Comparison of ENCODE assay signal across 20 cellular contexts in the genomic region with DNA sequence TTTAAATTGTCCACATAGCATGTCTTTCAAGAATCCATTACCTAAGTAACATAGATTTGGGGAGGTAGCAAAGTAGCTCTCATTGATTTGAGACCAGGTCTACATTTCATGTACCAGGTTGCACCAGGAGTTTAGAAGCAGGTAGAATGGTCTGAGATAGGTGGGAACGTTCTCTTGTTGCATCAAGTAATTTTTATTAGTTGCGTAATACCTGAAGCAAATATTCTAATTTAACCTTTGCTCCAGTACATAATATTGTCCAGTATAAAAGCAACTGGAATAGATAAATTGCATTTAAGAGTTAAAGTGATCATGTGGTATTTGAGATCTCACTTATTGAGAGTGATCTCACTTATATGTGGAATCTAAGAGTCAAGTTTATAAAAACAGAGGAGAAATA.
DNase-seq lines count a peak whose midpoint lies in the region; ATAC-seq, FAIRE-seq and TF ChIP-seq lines count a peak whose summit lies in the region.
"Had no signal": no experiment of that assay in that cellular context is flagged by ENCODE, and none has a peak within 500 bp of the region (broad histone marks: within the 10 kb centered on the region; RNA-seq: fewer than 3 reads in every experiment).

No MANE protein-coding gene starts in this region.

- no peak for TF ChIP-seq CTCF in HepG2 (CRISPR knock-in tag; IDR thresholded peaks at IDR 0.05)
- no peak for TF ChIP-seq CTCF in right lobe of liver (IDR thresholded peaks at IDR 0.05)
- TF ChIP-seq CTCF in K562 (IDR thresholded peaks at IDR 0.05 in 2 of 3, conservative IDR thresholded peaks at IDR 0.05 in 1 of 3; ENCODE audit: insufficient read depth in 2 of 3, low read depth in 1 of 3, low read length in 3 of 3): no peak
- TF ChIP-seq CTCF in osteoblast (IDR thresholded peaks at IDR 0.05; ENCODE audit: extremely low read depth, low read depth, low read length): no peak

- H3K9ac ChIP-seq in HepG2 (ENCODE audit: insufficient read depth, low read depth, low read length) (no peak overlapping the region), K562 (ENCODE audit: insufficient read depth in 1 of 2, low read depth in 2 of 2, low read length in 2 of 2) (no peak overlapping the region)
- H3K9ac ChIP-seq: BLaER1 treated with 17β-estradiol and CSF1 and Interleukin-3, amounts not matched to agents 10 nM and 100 nM had no signal

- 8% methylated on average over 2 of the region's 2 CpGs for WGBS in HepG2 (ENCODE audit: low lambda C conversion rate)
- 59% methylated on average over 2 of the region's 2 CpGs for WGBS in right lobe of liver (ENCODE audit: insufficient coverage, low coverage, low lambda C conversion rate, missing lambda C conversion rate)
- 0% methylated on average over 2 of the region's 2 CpGs for WGBS in K562 (ENCODE audit: insufficient coverage, low coverage, missing lambda C conversion rate)

- H3K4me2 ChIP-seq in HepG2 (ENCODE audit: low read depth, low read length) (no peak overlapping the region), K562 (ENCODE audit: insufficient read depth, low read length) (no peak overlapping the region), osteoblast (ENCODE audit: insufficient read depth, low read length) (no peak overlapping the region)
- H3K4me2 ChIP-seq: A549; BLaER1 treated with 17β-estradiol and CSF1 and Interleukin-3, amounts not matched to agents 10 nM and 100 nM had no signal

- no peaks in the 10 kb centered on the region for H3K27me3 ChIP-seq in HepG2 (ENCODE audit: control insufficient read depth in 1 of 2, insufficient read depth in 2 of 2, low read length in 2 of 2)
- H3K27me3 ChIP-seq in right lobe of liver: no peaks in the 10 kb centered on the region
- no peaks in the 10 kb centered on the region for H3K27me3 ChIP-seq in K562 (ENCODE audit: control insufficient read depth in 2 of 2, insufficient read depth in 2 of 2, low read length in 2 of 2)
- H3K27me3 ChIP-seq in osteoblast (ENCODE audit: insufficient read depth, low read length): no peaks in the 10 kb centered on the region
- H3K27me3 ChIP-seq: BLaER1 treated with 17β-estradiol and CSF1 and Interleukin-3, amounts not matched to agents 10 nM and 100 nM had no signal

- no peak for TF ChIP-seq POLR2A in HepG2 (IDR thresholded peaks at IDR 0.05; ENCODE audit: insufficient read depth in 1 of 2, low read depth in 2 of 2, low read length in 2 of 2)
- TF ChIP-seq POLR2A in right lobe of liver (IDR thresholded peaks at IDR 0.05): no peak
- no peak for TF ChIP-seq POLR2A in K562 (conservative IDR thresholded peaks at IDR 0.05)

- CTCF ChIA-PET in HepG2 (lab: Yijun Ruan, JAX; ENCODE audit: low intra/inter-chr PET ratio, low total read pairs) (no interaction called here), K562 (lab: Yijun Ruan, JAX; ENCODE audit: low intra/inter-chr PET ratio) (no interaction called here)

- FAIRE-seq in HepG2 (lab: Jason Lieb, UNC) (no peak), K562 (lab: Jason Lieb, UNC) (no peak)
- FAIRE-seq: A549, D721Med, G401.6, GM12891 had no signal

- no peak for DNase-seq in HepG2 (ENCODE audit: low spot score)
- no peak for DNase-seq in right lobe of liver
- DNase-seq in K562 (ENCODE audit: extremely low read depth in 1 of 4, low spot score in 3 of 4): no peak
- peak; percentile 73 for DNase-seq in osteoblast (ENCODE audit: insufficient read length, low spot score, missing footprints)
- DNase-seq: AML-193; Caco-2; Calu3; CD4-positive, alpha-beta T cell; CD8-positive, alpha-beta T cell; DMS79 treated with DMSO at 0.1 percent for 48 hours; GF-D8 had no signal

- H3K4me1 ChIP-seq in HepG2 (ENCODE audit: insufficient read depth, low read length) (no peaks in the 10 kb centered on the region), right lobe of liver (no peaks in the 10 kb centered on the region), K562 (replicated peaks in 1 of 2; ENCODE audit: control insufficient read depth in 2 of 2, insufficient read depth in 2 of 2, low read length in 2 of 2) (no peaks in the 10 kb centered on the region), osteoblast (ENCODE audit: insufficient read depth, low read length) (no peaks in the 10 kb centered on the region)
- H3K4me1 ChIP-seq: A549; BLaER1 treated with 17β-estradiol and CSF1 and Interleukin-3, amounts not matched to agents 10 nM and 100 nM; Caco-2 had no signal

- H2AFZ ChIP-seq in HepG2 (ENCODE audit: low read length) (no peak overlapping the region), K562 (ENCODE audit: low read depth, low read length) (no peak overlapping the region), osteoblast (ENCODE audit: low read length) (no peak overlapping the region)

- ATAC-seq in HepG2 (no peak), right lobe of liver (no peak), K562 (no peak), GM19463 (IDR thresholded peaks at IDR 0.05; ENCODE audit: unreplicated experiment) (no peak), GM18511 (IDR thresholded peaks at IDR 0.05; ENCODE audit: unreplicated experiment) (no peak)
- ATAC-seq: A549; CD8-positive, alpha-beta T cell had no signal

- intact Hi-C loops in HepG2 (cut with micrococcal nuclease; ENCODE audit: unreplicated experiment) (no loop called here), right lobe of liver (cut with DNase I) (no loop called here), K562 (cut with micrococcal nuclease) (no loop called here)

- TF ChIP-seq EP300 in HepG2 (IDR thresholded peaks at IDR 0.05; ENCODE audit: low read depth in 2 of 2, low read length in 2 of 2) (no peak), HepG2 (CRISPR knock-in tag; IDR thresholded peaks at IDR 0.05; ENCODE audit: borderline replicate concordance) (no peak), K562 (IDR thresholded peaks at IDR 0.05; ENCODE audit: low read length) (no peak)

- H3K4me3 ChIP-seq in HepG2 (replicated peaks in 1 of 3; ENCODE audit: insufficient read depth in 1 of 3, low read depth in 2 of 3, low read length in 3 of 3) (no peak overlapping the region), right lobe of liver (no peak overlapping the region), K562 (no peak overlapping the region), osteoblast (ENCODE audit: insufficient read depth, low read length) (no peak overlapping the region)
- H3K4me3 ChIP-seq: A549; BLaER1 treated with 17β-estradiol and CSF1 and Interleukin-3, amounts not matched to agents 10 nM and 100 nM had no signal

- H3K9me3 ChIP-seq in HepG2 (ENCODE audit: low read length) (peaks cover 35% of the 10 kb centered on the region), right lobe of liver (no peaks in the 10 kb centered on the region), K562 (replicated peaks; ENCODE audit: control insufficient read depth, insufficient read depth, low read depth, low read length) (no peaks in the 10 kb centered on the region), osteoblast (ENCODE audit: low read depth, low read length) (no peaks in the 10 kb centered on the region)
- H3K9me3 ChIP-seq: A549; BLaER1 treated with 17β-estradiol and CSF1 and Interleukin-3, amounts not matched to agents 10 nM and 100 nM; Caco-2 had no signal

- H3K9me1 ChIP-seq in K562 (ENCODE audit: control insufficient read depth, insufficient read depth, low read length): no peaks in the 10 kb centered on the region

- no TSS peak for BruUV-seq in HepG2 (replicated peaks; lab: Mats Ljungman, UMichigan)
- no TSS peak for BruUV-seq in K562 (replicated peaks; lab: Mats Ljungman, UMichigan)

- POLR2A ChIA-PET in HepG2 (lab: Yijun Ruan, JAX): no interaction called here
- POLR2A ChIA-PET in K562 (lab: Yijun Ruan, JAX): no interaction called here

- TF ChIP-seq RAD21 in HepG2 (CRISPR knock-in tag; IDR thresholded peaks at IDR 0.05) (no peak), K562 (CRISPR knock-in tag; conservative IDR thresholded peaks at IDR 0.05 in 1 of 2, IDR thresholded peaks at IDR 0.05 in 1 of 2) (no peak)

- H3K79me2 ChIP-seq in HepG2 (ENCODE audit: insufficient read depth, low read length) (no peaks in the 10 kb centered on the region), K562 (ENCODE audit: control insufficient read depth, insufficient read depth, low read length) (no peaks in the 10 kb centered on the region), osteoblast (ENCODE audit: insufficient read depth, low read length) (no peaks in the 10 kb centered on the region)

- H3K27ac ChIP-seq in HepG2 (ENCODE audit: extremely low read length, insufficient read depth, low read length): no peak overlapping the region
- no peak overlapping the region for H3K27ac ChIP-seq in right lobe of liver
- no peak overlapping the region for H3K27ac ChIP-seq in K562 (ENCODE audit: extremely low read depth, low read depth, low read length)
- no peak overlapping the region for H3K27ac ChIP-seq in osteoblast (ENCODE audit: low read depth, low read length)
- H3K27ac ChIP-seq: 22Rv1; A549; BLaER1 treated with 17β-estradiol and CSF1 and Interleukin-3, amounts not matched to agents 10 nM and 100 nM; C4-2B had no signal

- H4K20me1 ChIP-seq in HepG2 (ENCODE audit: insufficient read depth, low read length): no peaks in the 10 kb centered on the region
- no peaks in the 10 kb centered on the region for H4K20me1 ChIP-seq in K562 (replicated peaks; ENCODE audit: control insufficient read depth, insufficient read depth, low read length)
- no peaks in the 10 kb centered on the region for H4K20me1 ChIP-seq in osteoblast (ENCODE audit: insufficient read depth, low read length)
- H4K20me1 ChIP-seq: BLaER1 treated with 17β-estradiol and CSF1 and Interleukin-3, amounts not matched to agents 10 nM and 100 nM had no signal

- in situ Hi-C loops in HepG2 (cut with HindIII; ENCODE audit: extremely low pct_ligation_motif_present, low pct_unique_long_range_greater_than_20kb): no loop called here
- in situ Hi-C loops in K562 (cut with MboI): no loop called here

- H3K36me3 ChIP-seq in HepG2 (replicated peaks in 1 of 2; ENCODE audit: control insufficient read depth in 1 of 2, insufficient read depth in 2 of 2, low read length in 2 of 2): no peaks in the 10 kb centered on the region
- H3K36me3 ChIP-seq in right lobe of liver: no peaks in the 10 kb centered on the region
- H3K36me3 ChIP-seq in K562 (ENCODE audit: control insufficient read depth, insufficient read depth, low read length): no peaks in the 10 kb centered on the region
- no peaks in the 10 kb centered on the region for H3K36me3 ChIP-seq in osteoblast (ENCODE audit: insufficient read depth, low read length)
- H3K36me3 ChIP-seq: BLaER1 treated with 17β-estradiol and CSF1 and Interleukin-3, amounts not matched to agents 10 nM and 100 nM had no signal

TF ChIP-seq in HepG2, 621 proteins besides CTCF, POLR2A, EP300 and RAD21 (continues in another document):
- TF ChIP-seq ZNF382 (CRISPR knock-in tag; IDR thresholded peaks at IDR 0.05; ENCODE audit: borderline replicate concordance) (no peak), CEBPB (IDR thresholded peaks at IDR 0.05; ENCODE audit: borderline replicate concordance, low read depth, low read length) (peak; percentile 72), ZNF709 (CRISPR knock-in tag; IDR thresholded peaks at IDR 0.05) (no peak), SOX5 (CRISPR knock-in tag; IDR thresholded peaks at IDR 0.05; ENCODE audit: borderline replicate concordance) (no peak)

TF ChIP-seq in K562, 482 proteins besides CTCF, POLR2A, EP300 and RAD21 (continues in another document):
- TF ChIP-seq CEBPB (tag; IDR thresholded peaks at IDR 0.05): peak; percentile 50
- TF ChIP-seq ETV6 (IDR thresholded peaks at IDR 0.05; ENCODE audit: borderline replicate concordance in 1 of 2, low read depth in 2 of 2, low read length in 1 of 2): no peak
- no peak for TF ChIP-seq ETV6 (CRISPR knock-in tag; IDR thresholded peaks at IDR 0.05; ENCODE audit: borderline replicate concordance)
- TF ChIP-seq ZNF444 (CRISPR knock-in tag; IDR thresholded peaks at IDR 0.05): no peak

Comparison
In these comparisons a context has a peak if more than half of its experiments do, and no peak if none do; other contexts are left out.
1. Of the 241 proteins assayed by ChIP-seq in both HepG2 and K562: peak only in HepG2: none; only in K562: none; in both: CEBPB; in neither: 239; mixed calls (peak in some experiments, not most) for 1.